20 cellular contexts compared by ENCODE assay signal in the genomic region with DNA sequence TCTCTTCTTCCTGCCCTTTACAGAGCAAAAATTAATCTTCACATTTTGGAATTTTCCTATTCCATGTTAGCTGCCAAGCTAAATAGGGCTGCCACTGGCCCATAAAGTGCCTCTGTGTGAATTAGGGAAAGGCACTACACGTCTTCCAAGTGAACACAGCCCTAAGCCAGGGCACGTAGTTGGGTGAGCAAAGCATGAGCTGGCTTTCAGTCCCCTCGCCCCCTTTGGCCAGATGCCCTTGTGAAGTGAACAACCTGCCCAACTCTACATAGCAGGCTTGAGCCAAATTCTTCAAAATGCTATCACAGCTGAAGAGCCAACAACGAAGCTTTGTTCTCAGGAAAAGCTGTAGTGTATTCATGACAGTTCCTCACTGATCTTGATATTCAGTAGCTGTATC.
DNase-seq lines count a peak whose midpoint lies in the region; ATAC-seq and TF ChIP-seq lines count a peak whose summit lies in the region.
"Had no signal": no experiment of that assay in that cellular context is flagged by ENCODE, and none has a peak within 500 bp of the region (broad histone marks: within the 10 kb centered on the region; RNA-seq: fewer than 3 reads in every experiment).

No MANE protein-coding gene starts in this region.

- no peak overlapping the region for H3K9ac ChIP-seq in mesenchymal stem cell (ENCODE audit: low read length)

- peak; percentile 81 for ATAC-seq in thoracic aorta (ENCODE audit: insufficient number of reproducible peaks, low FRiP score, low read depth)
- ATAC-seq in activated naive CD4-positive, alpha-beta T cell treated with anti-CD3 and anti-CD28 coated beads, Interleukin-2, amount 50 U/mL, for 72 hours = no peak
- ATAC-seq: activated naive CD8-positive, alpha-beta T cell treated with anti-CD3 and anti-CD28 coated beads, Interleukin-2, amount 50 U/mL, for 24 hours; HepG2; natural killer cell treated with Interleukin-12 subunit alpha and Interleukin-12 subunit beta and Interleukin-15 and Interleukin-18, amount 100 ng/mL, for 72 hours had no signal

- H3K4me3 ChIP-seq in epithelial cell of esophagus (ENCODE audit: low read length) (no peak overlapping the region), mesenchymal stem cell (ENCODE audit: insufficient read depth in 1 of 2, low read depth in 1 of 2, low read length in 2 of 2) (no peak overlapping the region), thoracic aorta (no peak overlapping the region)

- no peak overlapping the region for H3K27ac Mint-ChIP-seq in activated naive CD4-positive, alpha-beta T cell treated with anti-CD3 and anti-CD28 coated beads, Interleukin-2, amount 50 U/mL, for 72 hours
- H3K27ac Mint-ChIP-seq: activated B cell treated with CpG ODN at 0.5 μM for 24 hours; activated naive CD8-positive, alpha-beta T cell treated with anti-CD3 and anti-CD28 coated beads, Interleukin-2, amount 50 U/mL, for 24 hours; B cell; natural killer cell treated with Interleukin-12 subunit alpha and Interleukin-12 subunit beta and Interleukin-15 and Interleukin-18, amount 100 ng/mL, for 72 hours had no signal

- H3K79me1 ChIP-seq in mesenchymal stem cell (replicated peaks; ENCODE audit: low read length, poor library complexity, severe bottlenecking) = no peaks in the 10 kb centered on the region

- H3K23ac ChIP-seq in mesenchymal stem cell (ENCODE audit: low read length in 2 of 2) = no peak overlapping the region

- H3K36me3 ChIP-seq in mesenchymal stem cell (ENCODE audit: control insufficient read depth in 1 of 2, insufficient read depth in 2 of 2, low read depth in 1 of 2, low read length in 2 of 2) = no peaks in the 10 kb centered on the region
- no peaks in the 10 kb centered on the region for H3K36me3 ChIP-seq in thoracic aorta

- TF ChIP-seq CTCF in epithelial cell of esophagus (IDR thresholded peaks at IDR 0.05; ENCODE audit: insufficient read depth, low read depth, low read length, missing control alignments) = no peak
- no peak for TF ChIP-seq CTCF in thoracic aorta (IDR thresholded peaks at IDR 0.05)

- H3K4me1 ChIP-seq in mesenchymal stem cell (ENCODE audit: control insufficient read depth, insufficient read depth, low read depth, low read length) = no peaks in the 10 kb centered on the region
- peaks cover 18 to 44% of the 10 kb centered on the region in 2 donors for H3K4me1 ChIP-seq in thoracic aorta (ENCODE audit: control insufficient read depth in 1 of 2, low read depth in 2 of 2)

- peak overlapping the region in 1 of 2 experiments; percentile 81 for H3K4ac ChIP-seq in mesenchymal stem cell (ENCODE audit: low read depth in 1 of 2, low read length in 2 of 2)

- no peak overlapping the region for H2BK120ac ChIP-seq in mesenchymal stem cell (ENCODE audit: low read depth, low read length)

- no peak overlapping the region for H4K8ac ChIP-seq in mesenchymal stem cell (ENCODE audit: low read length)

- H3K14ac ChIP-seq in mesenchymal stem cell (ENCODE audit: low read length in 2 of 2) = no peak overlapping the region

- DNase-seq in NCI-H446 treated with DMSO at 0.1 percent for 48 hours (lab: John Stamatoyannopoulos, UW) = peak; percentile 22
- DNase-seq in epithelial cell of esophagus (ENCODE audit: low read depth) = peak; percentile 17
- no peak for DNase-seq in mesenchymal stem cell
- DNase-seq in thoracic aorta (ENCODE audit: low spot score) = peak; percentile 49
- DNase-seq in T1000 (lab: John Stamatoyannopoulos, UW) = no peak
- no peak for DNase-seq in cortex of kidney (lab: John Stamatoyannopoulos, UW)
- no peak for DNase-seq in activated naive CD4-positive, alpha-beta T cell treated with anti-CD3 and anti-CD28 coated beads, Interleukin-2, amount 50 U/mL, for 72 hours (ENCODE audit: low spot score in 2 of 2)
- DNase-seq: activated B cell treated with CpG ODN at 0.5 μM for 24 hours; activated naive CD8-positive, alpha-beta T cell treated with anti-CD3 and anti-CD28 coated beads, Interleukin-2, amount 50 U/mL, for 24 hours; cerebellar nuclear complex; foreskin melanocyte; GOT3; MM.1S; NCI-H1930; NCI-H510A; SIG-M5; T-helper 2 cell had no signal

- no peak overlapping the region for H2AFZ ChIP-seq in mesenchymal stem cell (ENCODE audit: low read depth, low read length)

- no peak overlapping the region for H2BK5ac ChIP-seq in mesenchymal stem cell (ENCODE audit: low read depth, low read length, poor library complexity, severe bottlenecking)

- no peak overlapping the region for H2BK15ac ChIP-seq in mesenchymal stem cell (ENCODE audit: low read depth, poor library complexity, severe bottlenecking)

- H2AK5ac ChIP-seq in mesenchymal stem cell (ENCODE audit: low read length, severe bottlenecking) = no peak overlapping the region

- H3K9me3 ChIP-seq in mesenchymal stem cell (ENCODE audit: control insufficient read depth, low read length) (peaks cover 4% of the 10 kb centered on the region), thoracic aorta (no peaks in the 10 kb centered on the region)

- H4K91ac ChIP-seq in mesenchymal stem cell (ENCODE audit: low read length) = no peak overlapping the region

- H2BK12ac ChIP-seq in mesenchymal stem cell (ENCODE audit: low read length in 2 of 2) = peak overlapping the region; percentile 38 to 94

- 61% methylated on average over 4 of the region's 4 CpGs for WGBS in mesenchymal stem cell

- peaks cover 18 to 19% of the 10 kb centered on the region in 2 donors for H3K9me3 Mint-ChIP-seq in activated naive CD4-positive, alpha-beta T cell treated with anti-CD3 and anti-CD28 coated beads, Interleukin-2, amount 50 U/mL, for 72 hours

- H3K27ac ChIP-seq in mesenchymal stem cell (ENCODE audit: low read length, poor library complexity, severe bottlenecking) = no peak overlapping the region
- H3K27ac ChIP-seq in thoracic aorta = peak overlapping the region; percentile 13 to 61

- H3K18ac ChIP-seq in mesenchymal stem cell (ENCODE audit: low read depth in 1 of 2, low read length in 2 of 2) = peak overlapping the region; percentile 11 to 80

- H3K36me3 Mint-ChIP-seq in activated naive CD4-positive, alpha-beta T cell treated with anti-CD3 and anti-CD28 coated beads, Interleukin-2, amount 50 U/mL, for 72 hours = no peaks in the 10 kb centered on the region

- no peaks in the 10 kb centered on the region for H3K27me3 ChIP-seq in mesenchymal stem cell (ENCODE audit: control insufficient read depth in 1 of 2, insufficient read depth in 1 of 2, low read length in 2 of 2)
- H3K27me3 ChIP-seq in thoracic aorta (replicated peaks; ENCODE audit: insufficient read depth) = no peaks in the 10 kb centered on the region

- H3K4me2 ChIP-seq in mesenchymal stem cell (ENCODE audit: low read length, poor library complexity, severe bottlenecking) = no peak overlapping the region

Comparison
In these comparisons a context has a peak if more than half of its experiments do, and no peak if none do; other contexts are left out.
1. DNase-seq: peak in NCI-H446 treated with DMSO at 0.1 percent for 48 hours (single experiment), epithelial cell of esophagus (single experiment) and thoracic aorta (single experiment); none in mesenchymal stem cell (single experiment), T1000 (single experiment), cortex of kidney (single experiment) and activated naive CD4-positive, alpha-beta T cell treated with anti-CD3 and anti-CD28 coated beads, Interleukin-2, amount 50 U/mL, for 72 hours (0 of 2).